Comparison of ENCODE assay signal across 1 cellular context in genomic region chr2:188978291-188979081, GRCh38.
TF ChIP-seq lines count a peak whose summit lies in the region.

No MANE protein-coding gene starts in this region.

TF ChIP-seq in GM12878, 131 proteins besides CTCF, POLR2A, EP300 and RAD21 (continued from another document and continues in another):
- TF ChIP-seq ZNF592 (IDR thresholded peaks at IDR 0.05) (no peak; the same call in 1 of the 2 replicates), PKNOX1 (IDR thresholded peaks at IDR 0.05) (peak; percentile 90), MEF2A (IDR thresholded peaks at IDR 0.05; ENCODE audit: insufficient read depth, low read depth, low read length) (0 out of 2 replicates have a peak, but pooled peaks have one; percentile 5), CEBPZ (IDR thresholded peaks at IDR 0.05; ENCODE audit: low read depth, low read length) (no peak), SMAD1 (IDR thresholded peaks at IDR 0.05; ENCODE audit: low read depth, partially characterized antibody) (no peak), NRF1 (conservative IDR thresholded peaks at IDR 0.05; ENCODE audit: low read depth, low read length) (no peak), NR2C1 (IDR thresholded peaks at IDR 0.05) (no peak), CREM (IDR thresholded peaks at IDR 0.05; ENCODE audit: low read depth) (peak; percentile 69; the same call in 1 of the 2 replicates), KAT2A (conservative IDR thresholded peaks at IDR 0.05; ENCODE audit: control insufficient read depth, low read depth, low read length) (no peak), STAT1 (conservative IDR thresholded peaks at IDR 0.05) (no peak), SMAD5 (IDR thresholded peaks at IDR 0.05; ENCODE audit: low read depth) (no peak), POLR2AphosphoS5 (IDR thresholded peaks at IDR 0.05; ENCODE audit: low read length) (no peak), KDM1A (IDR thresholded peaks at IDR 0.05; ENCODE audit: borderline replicate concordance) (no peak), KLF5 (IDR thresholded peaks at IDR 0.05; ENCODE audit: partially characterized antibody) (no peak), PBX3 (IDR thresholded peaks at IDR 0.05; ENCODE audit: insufficient replicate concordance, low read depth, low read length) (peak; percentile 72), NFIC (IDR thresholded peaks at IDR 0.05; ENCODE audit: low read depth, low read length) (peak; percentile 92), SREBF2 (IDR thresholded peaks at IDR 0.05; ENCODE audit: low read length) (no peak), ZNF24 (IDR thresholded peaks at IDR 0.05) (no peak), ZBED1 (IDR thresholded peaks at IDR 0.05; ENCODE audit: borderline replicate concordance) (0 out of 2 replicates have a peak, but pooled peaks have one; percentile 42), CEBPB (IDR thresholded peaks at IDR 0.05; ENCODE audit: borderline replicate concordance in 1 of 2, low read depth in 2 of 2, low read length in 2 of 2) (no peak), ESRRA (IDR thresholded peaks at IDR 0.05; ENCODE audit: low read length) (no peak), ZBTB11 (CRISPR knock-in tag; IDR thresholded peaks at IDR 0.05) (no peak), JUNB (IDR thresholded peaks at IDR 0.05) (peak; percentile 71), CREB1 (IDR thresholded peaks at IDR 0.05; ENCODE audit: low read depth) (no peak), BHLHE40 (IDR thresholded peaks at IDR 0.05; ENCODE audit: borderline replicate concordance in 1 of 2, low read depth in 2 of 2, low read length in 1 of 2) (peak in 1 of 2 experiments; percentile 41; a peak in 1 of 4 replicates), NFXL1 (IDR thresholded peaks at IDR 0.05; ENCODE audit: borderline replicate concordance) (no peak), CBFB (IDR thresholded peaks at IDR 0.05; ENCODE audit: low read depth) (no peak), RFX5 (IDR thresholded peaks at IDR 0.05; ENCODE audit: low read depth, low read length) (no peak), EZH2 (IDR thresholded peaks at IDR 0.05; ENCODE audit: borderline replicate concordance, control insufficient read depth, low read depth, low read length) (no peak), ZNF687 (IDR thresholded peaks at IDR 0.05) (no peak), RAD51 (IDR thresholded peaks at IDR 0.05) (peak; percentile 90), IRF5 (IDR thresholded peaks at IDR 0.05; ENCODE audit: borderline replicate concordance) (no peak), HDAC2 (IDR thresholded peaks at IDR 0.05) (no peak), TCF7 (IDR thresholded peaks at IDR 0.05; ENCODE audit: borderline replicate concordance) (0 out of 2 replicates have a peak, but pooled peaks have one; percentile 48), PRDM15 (CRISPR knock-in tag; IDR thresholded peaks at IDR 0.05) (no peak), SIX5 (IDR thresholded peaks at IDR 0.05; ENCODE audit: low read depth, low read length, severe bottlenecking) (no peak)
